In the genomic region with DNA sequence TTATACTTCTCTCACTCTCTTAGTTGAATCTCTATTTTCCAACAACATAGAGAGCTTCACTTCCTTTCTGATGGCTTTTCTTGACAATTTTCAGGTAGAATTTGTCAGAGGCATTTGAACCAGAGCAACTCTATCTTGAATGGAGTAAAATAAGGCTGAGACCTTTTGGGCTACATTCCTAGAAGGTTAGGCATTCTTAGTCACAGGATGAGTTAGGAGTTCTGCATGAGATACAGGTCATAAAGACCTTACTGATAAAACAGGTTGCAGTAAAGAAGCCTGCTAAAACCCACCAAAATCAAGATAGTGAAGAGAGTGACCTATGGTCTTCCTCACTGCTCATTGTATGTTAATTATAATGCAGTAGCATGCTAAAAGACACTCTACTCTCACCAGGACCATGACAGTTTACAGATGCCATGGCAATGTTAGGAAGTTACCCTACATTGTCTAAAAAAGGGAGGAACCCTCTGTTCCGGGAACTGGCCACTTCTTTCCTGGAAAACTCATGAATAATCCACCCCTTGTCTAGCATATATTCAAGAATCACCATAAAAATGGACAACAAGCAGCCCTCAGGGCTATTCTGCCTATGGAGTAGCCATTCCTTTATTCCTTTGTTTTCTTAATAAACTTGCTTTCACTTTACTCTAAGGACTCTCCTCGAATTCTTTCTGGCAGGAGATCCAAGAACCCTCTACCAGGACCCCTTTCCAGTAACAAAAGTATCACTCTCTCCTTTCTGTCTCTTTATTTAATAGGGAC, we compare ENCODE assay signal across 31 cellular contexts.
"Had no signal": no experiment of that assay in that cellular context is flagged by ENCODE, and none has a peak within 500 bp of the region (broad histone marks: within the 10 kb centered on the region; RNA-seq: fewer than 3 reads in every experiment).

No MANE protein-coding gene starts in this region.

- H3K27ac ChIP-seq: body of pancreas, esophagus muscularis mucosa, heart right ventricle, left lung, lower lobe of right lung, neutrophil, ovary, sigmoid colon, stomach, thyroid gland, upper lobe of left lung, vagina had no signal

- H3K4me1 ChIP-seq: body of pancreas, esophagus muscularis mucosa, heart right ventricle, left lung, lower lobe of right lung, sigmoid colon, stomach, thyroid gland, upper lobe of left lung had no signal

- H3K9me3 ChIP-seq: body of pancreas, esophagus muscularis mucosa, heart right ventricle, left lung, lower lobe of right lung, mucosa of descending colon, neutrophil, ovary, sigmoid colon, stomach, thyroid gland, upper lobe of left lung, vagina had no signal

- DNase-seq: activated B cell treated with CpG ODN at 0.5 μM for 24 hours; activated CD4-positive, alpha-beta T cell treated with anti-CD3 and anti-CD28 coated beads, Interleukin-2, amount 50 U/mL, for 1 hour; activated CD8-positive, alpha-beta memory T cell treated with anti-CD3 and anti-CD28 coated beads, Interleukin-2, amount 10 ng/mL, durations not matched to agents 7 days and 5 days; activated CD8-positive, alpha-beta T cell treated with anti-CD3 and anti-CD28 coated beads for 36 hours; activated naive CD4-positive, alpha-beta T cell; activated T-cell treated with anti-CD3 and anti-CD28 coated beads, Interleukin-2, amount 50 U/mL, for 72 hours; aorta; body of pancreas; cortex of kidney; foreskin melanocyte; heart right ventricle; kidney glomerular epithelial cell; left lung; lower lobe of right lung; mucosa of descending colon; ovary; retina; sigmoid colon; small intestine; stimulated activated CD4-positive, alpha-beta T cell treated with anti-CD3 and anti-CD28 coated beads, Interleukin-1b, Interleukin-23, amount 100 ng/mL, for 48 hours; stimulated activated CD4-positive, alpha-beta T cell treated with anti-CD3 and anti-CD28 coated beads, Interleukin-4, amount 100 ng/mL, for 4 hours; stimulated activated CD8-positive, alpha-beta memory T cell treated with anti-CD3 and anti-CD28 coated beads, Interleukin-4, amount 100 ng/mL, for 48 hours; stimulated activated naive B cell treated with anti-CD40 and anti-IgM and Interleukin-4, amounts not matched to agents 10 μg/mL and 1 μg/mL and 100 μg/mL, for 72 hours; stomach; T-helper 2 cell; thyroid gland; upper lobe of left lung had no signal

- H3K36me3 ChIP-seq: esophagus muscularis mucosa, heart right ventricle, left lung, lower lobe of right lung, neutrophil, ovary, sigmoid colon, stomach, thyroid gland, upper lobe of left lung, vagina had no signal

- H3K4me3 ChIP-seq: body of pancreas, esophagus muscularis mucosa, heart right ventricle, left lung, lower lobe of right lung, mucosa of descending colon, ovary, sigmoid colon, stomach, thyroid gland, upper lobe of left lung, vagina had no signal

- H3K27me3 ChIP-seq: body of pancreas, esophagus muscularis mucosa, left lung, neutrophil, ovary, sigmoid colon, stomach, thyroid gland, upper lobe of left lung, vagina had no signal

- FAIRE-seq: endothelial cell of umbilical vein, small intestine had no signal
